In the genomic region with DNA sequence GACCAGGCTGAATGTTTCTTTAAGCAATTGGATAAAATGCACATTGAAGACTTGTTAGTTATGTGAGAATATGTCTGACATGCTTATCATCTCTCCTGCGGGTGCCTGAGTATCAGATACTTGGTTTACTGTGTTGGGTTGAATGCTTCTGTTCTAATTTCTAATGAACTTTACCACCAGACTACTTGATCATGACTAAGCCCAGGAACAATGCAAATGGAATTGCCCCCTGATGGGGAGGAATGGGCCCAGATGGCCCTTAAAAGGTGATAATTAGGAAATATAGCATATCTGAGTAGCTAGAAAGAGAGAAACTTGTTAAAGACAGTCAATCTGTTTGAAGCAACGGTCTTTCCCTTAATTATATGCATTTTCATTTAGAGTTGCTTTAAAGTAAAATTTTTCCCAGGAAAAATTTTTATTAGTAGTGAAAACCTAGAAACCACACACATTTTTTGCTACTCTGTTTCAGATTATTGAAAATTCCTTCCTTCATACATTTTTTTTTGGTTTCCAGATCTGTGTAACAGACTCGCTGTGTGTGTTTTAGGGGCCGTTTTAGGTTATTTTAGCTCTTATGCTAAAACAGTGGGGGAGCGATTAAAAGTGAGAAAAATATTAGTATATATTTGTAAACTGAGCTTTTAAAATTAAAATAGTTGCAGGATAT, we compare ENCODE assay signal across 16 cellular contexts.
DNase-seq lines count a peak whose midpoint lies in the region; ATAC-seq, FAIRE-seq and TF ChIP-seq lines count a peak whose summit lies in the region.
"Had no signal": no experiment of that assay in that cellular context is flagged by ENCODE, and none has a peak within 500 bp of the region (broad histone marks: within the 10 kb centered on the region; RNA-seq: fewer than 3 reads in every experiment).

No MANE protein-coding gene starts in this region.

- DNase-seq in H54 (ENCODE audit: insufficient read length, low spot score) (peak; percentile 30), NT2/D1 (ENCODE audit: low read depth, low spot score) (peak; percentile 89), epithelial cell of proximal tubule (ENCODE audit: low read depth) (peak; percentile 29), neural progenitor cell (ENCODE audit: low spot score) (peak; percentile 65), H4 (ENCODE audit: low spot score) (no peak), AG08396 (ENCODE audit: low spot score) (no peak)
- DNase-seq: anterior cingulate cortex, BE2C, DMS79 treated with DMSO at 0.1 percent for 48 hours, NCI-H1105, OCI-M1, testis had no signal

- H3K36me3 ChIP-seq in NT2/D1 (ENCODE audit: insufficient read depth, insufficient read length, low read length) (no peaks in the 10 kb centered on the region), neural progenitor cell (no peaks in the 10 kb centered on the region)
- H3K36me3 ChIP-seq: BE2C had no signal

- peak overlapping the region; percentile 58 for H3K4me3 Mint-ChIP-seq in neural progenitor cell

- peak overlapping the region; percentile 97 for H3K27ac Mint-ChIP-seq in neural progenitor cell

- no peak overlapping the region for H2AFZ ChIP-seq in neural progenitor cell (replicated peaks)

- H3K9me3 Mint-ChIP-seq in neural progenitor cell = no peaks in the 10 kb centered on the region

- H3K27me3 ChIP-seq in NT2/D1 (ENCODE audit: insufficient read depth, insufficient read length) (no peaks in the 10 kb centered on the region), neural progenitor cell (no peaks in the 10 kb centered on the region)
- H3K27me3 ChIP-seq: BE2C, testis had no signal

- H3K9ac ChIP-seq in NT2/D1 (ENCODE audit: insufficient read length, low read depth) = peak overlapping the region; percentile 21
- H3K9ac ChIP-seq in neural progenitor cell = no peak overlapping the region

- H3F3A ChIP-seq in neural progenitor cell (ENCODE audit: low read depth) = peaks cover 86% of the 10 kb centered on the region

- H3K4me1 ChIP-seq in NT2/D1 (ENCODE audit: insufficient read depth, insufficient read length) (peaks cover 4% of the 10 kb centered on the region), neural progenitor cell (peaks cover 85% of the 10 kb centered on the region)

- no peak for FAIRE-seq in H54 (lab: Jason Lieb, UNC)
- FAIRE-seq: keratinocyte had no signal

- TF ChIP-seq POLR2A in H54 (IDR thresholded peaks at IDR 0.05; ENCODE audit: low read depth, low read length) = no peak

- ATAC-seq in GM19023 (IDR thresholded peaks at IDR 0.05; ENCODE audit: unreplicated experiment) = no peak
- ATAC-seq in esophagus mucosa = no peak

- H3K4me1 Mint-ChIP-seq in neural progenitor cell = peaks cover 67% of the 10 kb centered on the region

- H3K4me2 ChIP-seq in neural progenitor cell = peak overlapping the region; percentile 73

- no peaks in the 10 kb centered on the region for H3K36me3 Mint-ChIP-seq in neural progenitor cell

- H4K20me1 ChIP-seq in neural progenitor cell (ENCODE audit: low read depth) = no peaks in the 10 kb centered on the region

- TF ChIP-seq CTCF in epithelial cell of proximal tubule (conservative IDR thresholded peaks at IDR 0.05; ENCODE audit: low read depth, low read length) (no peak), neural progenitor cell (IDR thresholded peaks at IDR 0.05) (no peak)

- H3K27me3 Mint-ChIP-seq in neural progenitor cell (ENCODE audit: insufficient read depth, low read depth) = no peaks in the 10 kb centered on the region

- H3K27ac ChIP-seq in neural progenitor cell = peak overlapping the region; percentile 86
- H3K27ac ChIP-seq: testis had no signal

- peaks cover 24% of the 10 kb centered on the region for H3K79me2 ChIP-seq in neural progenitor cell (ENCODE audit: low read depth)

- H3K9me3 ChIP-seq in NT2/D1 (ENCODE audit: insufficient read depth, low read length) = no peaks in the 10 kb centered on the region
- no peaks in the 10 kb centered on the region for H3K9me3 ChIP-seq in neural progenitor cell (ENCODE audit: low read depth)
- H3K9me3 ChIP-seq: BE2C, mucosa of descending colon, testis had no signal

- H3K4me3 ChIP-seq in NT2/D1 (ENCODE audit: insufficient read length, low read depth) = peak overlapping the region; percentile 8
- H3K4me3 ChIP-seq in epithelial cell of proximal tubule (ENCODE audit: low read depth, low read length) = no peak overlapping the region
- H3K4me3 ChIP-seq in neural progenitor cell = peak overlapping the region; percentile 21
- H3K4me3 ChIP-seq: mucosa of descending colon, testis had no signal

Comparison
In these comparisons a context has a peak if more than half of its experiments do, and no peak if none do; other contexts are left out.
1. DNase-seq: peak in H54 (single experiment), NT2/D1 (single experiment), epithelial cell of proximal tubule (single experiment) and neural progenitor cell (single experiment); none in H4 (single experiment) and AG08396 (single experiment).